ENCODE assay signal across 9 cellular contexts in the genomic region with DNA sequence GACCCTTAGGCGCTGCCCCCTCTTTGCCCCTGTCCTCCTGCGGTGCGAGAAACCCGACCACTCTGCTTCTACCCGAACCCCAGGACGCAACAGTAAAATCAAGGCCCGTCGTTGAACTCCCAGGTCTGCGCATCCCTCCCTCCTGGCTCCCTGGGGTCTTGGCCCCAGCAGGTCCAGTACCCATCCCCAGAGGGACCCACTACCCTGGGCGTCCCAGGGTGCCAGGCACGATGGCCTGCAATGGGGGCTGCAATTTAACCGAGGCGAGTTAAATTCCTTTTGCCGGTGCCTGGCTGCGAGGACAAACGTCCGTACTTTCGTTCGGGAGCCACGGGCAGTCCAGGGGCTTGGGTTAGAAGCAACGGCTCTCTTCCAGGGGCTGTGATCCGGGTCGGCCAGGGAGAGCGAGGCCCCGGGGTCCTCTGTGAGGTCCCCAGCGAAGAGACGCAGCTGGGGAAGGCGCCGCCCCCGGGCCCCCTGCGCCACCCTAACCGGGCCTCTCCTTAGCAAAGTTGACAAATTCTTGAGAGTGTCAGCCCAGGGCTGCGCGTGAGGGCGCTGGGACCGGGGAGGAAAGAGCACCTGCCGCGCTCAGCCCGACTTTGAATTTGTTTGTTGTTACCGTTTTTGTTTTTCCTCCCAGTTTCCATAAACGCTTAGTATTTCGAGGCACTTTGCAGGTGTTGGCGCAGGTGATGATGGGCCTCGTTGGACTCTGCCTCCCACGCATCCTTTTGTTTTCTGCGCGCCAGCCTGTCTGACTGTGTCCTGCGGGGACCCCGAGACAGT. TPM values are rescaled to one million over a fixed set of nuclear protein-coding genes. Genes with fewer than 3 reads are reported as not detected.
DNase-seq lines count a peak whose midpoint lies in the region; ATAC-seq, FAIRE-seq and TF ChIP-seq lines count a peak whose summit lies in the region.
"Had no signal": no experiment of that assay in that cellular context is flagged by ENCODE, and none has a peak within 500 bp of the region (broad histone marks: within the 10 kb centered on the region; RNA-seq: fewer than 3 reads in every experiment).

No MANE protein-coding gene starts in this region.

- H3K27me3 Mint-ChIP-seq in activated CD8-positive, alpha-beta T cell treated with anti-CD3 and anti-CD28 coated beads for 36 hours, result peaks cover 81% of the 10 kb centered on the region

- intact Hi-C loops in activated CD8-positive, alpha-beta T cell treated with anti-CD3 and anti-CD28 coated beads for 36 hours (cut with micrococcal nuclease), result no loop called here
- intact Hi-C loops in Right ventricle myocardium superior (cut with DNase I), result no loop called here

- in situ Hi-C loops in GM13977 (cut with MboI; ENCODE audit: low pct_unique_long_range_greater_than_20kb, low sequenced_read_pairs, unreplicated experiment), result no loop called here

- ATAC-seq in activated CD8-positive, alpha-beta T cell treated with anti-CD3 and anti-CD28 coated beads for 36 hours, result peak; percentile 55
- ATAC-seq in gastroesophageal sphincter (peak; percentile 4), HG02623 (IDR thresholded peaks at IDR 0.05; ENCODE audit: unreplicated experiment) (no peak), GM21360 (IDR thresholded peaks at IDR 0.05; ENCODE audit: unreplicated experiment) (no peak), Right ventricle myocardium superior (ENCODE audit: poor library complexity) (no peak)

- H3K4me1 ChIP-seq in gastroesophageal sphincter (peaks cover 0 to 34% (median 18%) of the 10 kb centered on the region in 3 donors), skeletal muscle satellite cell (ENCODE audit: control insufficient read depth, insufficient read depth, low read length) (no peaks in the 10 kb centered on the region)

- H3K27me3 ChIP-seq in gastroesophageal sphincter, result peaks cover 100% of the 10 kb centered on the region
- peaks cover 97% of the 10 kb centered on the region for H3K27me3 ChIP-seq in skeletal muscle satellite cell (ENCODE audit: control insufficient read depth, insufficient read depth, low read length)

- H3K36me3 Mint-ChIP-seq in activated CD8-positive, alpha-beta T cell treated with anti-CD3 and anti-CD28 coated beads for 36 hours (ENCODE audit: low read depth), result no peaks in the 10 kb centered on the region

- POLR2A ChIA-PET in activated CD8-positive, alpha-beta T cell treated with anti-CD3 and anti-CD28 coated beads for 36 hours (lab: Charles Lee), result no interaction called here

- H3K9me3 ChIP-seq in gastroesophageal sphincter, result peaks cover 0 to 2% (median 0%) of the 10 kb centered on the region in 3 donors
- no peaks in the 10 kb centered on the region for H3K9me3 ChIP-seq in skeletal muscle satellite cell (replicated peaks; ENCODE audit: low read length)

- FAIRE-seq in urothelium cell line (lab: Jason Lieb, UNC), result no peak

- TF ChIP-seq CTCF in GM13977 (IDR thresholded peaks at IDR 0.05; ENCODE audit: extremely low read depth, insufficient read depth, missing control alignments) (no peak), gastroesophageal sphincter (IDR thresholded peaks at IDR 0.05) (no peak)
- no peak for TF ChIP-seq CTCF in activated CD8-positive, alpha-beta T cell treated with anti-CD3 and anti-CD28 coated beads for 36 hours (IDR thresholded peaks at IDR 0.05)

- 0% methylated on average over 1 to 7 of the region's 49 CpGs for WGBS in gastroesophageal sphincter (ENCODE audit: low coverage in 1 of 2), 2 donors

- H3K9ac ChIP-seq in skeletal muscle satellite cell (ENCODE audit: low read depth, low read length), result no peak overlapping the region

- H3K27ac Mint-ChIP-seq in activated CD8-positive, alpha-beta T cell treated with anti-CD3 and anti-CD28 coated beads for 36 hours, result no peak overlapping the region

- CTCF ChIA-PET in activated CD8-positive, alpha-beta T cell treated with anti-CD3 and anti-CD28 coated beads for 36 hours (lab: Charles Lee), result interaction anchor here (1.2 kb wide), 1 partner anchor 19 kb away, joined by 3 read pairs; no protein-coding TSS in a partner anchor

- no peaks in the 10 kb centered on the region for H3K9me3 Mint-ChIP-seq in activated CD8-positive, alpha-beta T cell treated with anti-CD3 and anti-CD28 coated beads for 36 hours

- H3K4me3 ChIP-seq in gastroesophageal sphincter (peak overlapping the region in 1 of 2 donors; percentile 27), skeletal muscle satellite cell (ENCODE audit: low read length) (no peak overlapping the region)

- peaks cover 28% of the 10 kb centered on the region for H3K4me1 Mint-ChIP-seq in activated CD8-positive, alpha-beta T cell treated with anti-CD3 and anti-CD28 coated beads for 36 hours (ENCODE audit: low read depth)

- H3K36me3 ChIP-seq in gastroesophageal sphincter (no peaks in the 10 kb centered on the region), skeletal muscle satellite cell (ENCODE audit: insufficient read depth, low read length) (no peaks in the 10 kb centered on the region)

- H3K4me3 Mint-ChIP-seq in activated CD8-positive, alpha-beta T cell treated with anti-CD3 and anti-CD28 coated beads for 36 hours, result peak overlapping the region; percentile 58

- DNase-seq in GM13977 (ENCODE audit: low spot score) (peak; percentile 41), urothelium cell line (ENCODE audit: low spot score) (no peak), Right ventricle myocardium superior (no peak)
- DNase-seq in activated CD8-positive, alpha-beta T cell treated with anti-CD3 and anti-CD28 coated beads for 36 hours, result peak; percentile 43

- TF ChIP-seq EP300 in gastroesophageal sphincter (IDR thresholded peaks at IDR 0.05), result no peak

- no peak overlapping the region for H3K27ac ChIP-seq in gastroesophageal sphincter

- TF ChIP-seq POLR2A in gastroesophageal sphincter (IDR thresholded peaks at IDR 0.05), result no peak

- peak overlapping the region; percentile 44 for H3K4me2 ChIP-seq in skeletal muscle satellite cell (ENCODE audit: low read length)

RNA-seq across cellular contexts. Expression of gene OLIG3, which starts 6.1 kb away (rescaled TPM):
- under 1 TPM; 0.61 to 0.67 TPM for total RNA-seq in activated CD8-positive, alpha-beta T cell treated with anti-CD3 and anti-CD28 coated beads for 36 hours
- total RNA-seq in gastroesophageal sphincter (under 1 TPM in 1 of 4 donors, not detected in 3; 0.23 TPM), Right ventricle myocardium superior (not detected)
- not detected in 2 replicates for total RNA-seq in skeletal muscle satellite cell (2012; rRNA removed)
- total RNA-seq: subcutaneous adipose tissue had no signal

Comparison
In these comparisons a context has a peak if more than half of its experiments do, and no peak if none do; other contexts are left out.
1. DNase-seq: peak in GM13977 (single experiment) and activated CD8-positive, alpha-beta T cell treated with anti-CD3 and anti-CD28 coated beads for 36 hours (single experiment); none in urothelium cell line (single experiment) and Right ventricle myocardium superior (single experiment).
2. ATAC-seq: peak in activated CD8-positive, alpha-beta T cell treated with anti-CD3 and anti-CD28 coated beads for 36 hours (single experiment) and gastroesophageal sphincter (single experiment); none in HG02623 (single experiment), GM21360 (single experiment) and Right ventricle myocardium superior (single experiment).